In genomic region chr4:972651-973424, GRCh38 we compare ENCODE assay signal across 1 cellular context.
TF ChIP-seq lines count a peak whose summit lies in the region.

No MANE protein-coding gene starts in this region.

TF ChIP-seq in GM12878, 131 proteins besides CTCF, POLR2A, EP300 and RAD21:
- TF ChIP-seq IKZF1 (conservative IDR thresholded peaks at IDR 0.05) (peak; percentile 31), DPF2 (IDR thresholded peaks at IDR 0.05) (0 out of 2 replicates have a peak, but pooled peaks have one; percentile 19), USF1 (IDR thresholded peaks at IDR 0.05; ENCODE audit: borderline replicate concordance, extremely low read length, insufficient read depth, low read depth, low read length) (no peak), EGR1 (IDR thresholded peaks at IDR 0.05; ENCODE audit: borderline replicate concordance in 1 of 2, low read depth in 2 of 2, low read length in 2 of 2) (peak in 1 of 2 experiments; percentile 59; a peak in 1 of 3 replicates)
